Comparison of ENCODE assay signal across 9 cellular contexts in genomic region chr2:64978514-64979268, GRCh38. TPM values are rescaled to one million over a fixed set of nuclear protein-coding genes. Genes with fewer than 3 reads are reported as not detected.
DNase-seq lines count a peak whose midpoint lies in the region; ATAC-seq and TF ChIP-seq lines count a peak whose summit lies in the region.
"Had no signal": no experiment of that assay in that cellular context is flagged by ENCODE, and none has a peak within 500 bp of the region (broad histone marks: within the 10 kb centered on the region; RNA-seq: fewer than 3 reads in every experiment).

No MANE protein-coding gene starts in this region.

- no peaks in the 10 kb centered on the region for H3K4me1 ChIP-seq in DND-41 (ENCODE audit: insufficient read depth, low read length)
- peaks cover 14 to 25% of the 10 kb centered on the region in 2 experiments for H3K4me1 ChIP-seq in HCT116 (ENCODE audit: control insufficient read depth in 1 of 2, insufficient read depth in 2 of 2, low read length in 2 of 2)
- H3K4me1 ChIP-seq in mesenchymal stem cell (ENCODE audit: control insufficient read depth, insufficient read depth, low read depth, low read length), result peaks cover 15% of the 10 kb centered on the region

- ATAC-seq in DND-41 (ENCODE audit: insufficient read depth, low read depth) (peak; percentile 60), HCT116 (peak; percentile 63), WTC11 (peak; percentile 44)
- ATAC-seq: stimulated activated memory B cell treated with anti-CD40 and anti-IgM and Interleukin-4, amounts not matched to agents 10 μg/mL and 1 μg/mL and 100 μg/mL, for 72 hours had no signal

- H3K36me3 ChIP-seq in DND-41 (ENCODE audit: insufficient read depth, low read length), result no peaks in the 10 kb centered on the region
- no peaks in the 10 kb centered on the region for H3K36me3 ChIP-seq in HCT116 (ENCODE audit: control insufficient read depth in 1 of 2, insufficient read depth in 2 of 2, low read length in 2 of 2)
- no peaks in the 10 kb centered on the region for H3K36me3 ChIP-seq in mesenchymal stem cell (ENCODE audit: control insufficient read depth in 1 of 2, insufficient read depth in 2 of 2, low read depth in 1 of 2, low read length in 2 of 2)

- peak overlapping the region; percentile 8 to 67 for H3K18ac ChIP-seq in mesenchymal stem cell (ENCODE audit: low read depth in 1 of 2, low read length in 2 of 2)

- peak overlapping the region in 1 of 2 experiments; percentile 71 for H2BK12ac ChIP-seq in mesenchymal stem cell (ENCODE audit: low read length in 2 of 2)

- CTCF ChIA-PET in HCT116 (lab: Charles Lee), result interaction anchor here (0.6 to 1.1 kb wide), 3 partner anchors 20 to 62 kb away, joined by 3 read pairs; no protein-coding TSS in a partner anchor
- CTCF ChIA-PET in WTC11 (lab: Charles Lee), result interaction anchor here (0.6 to 1.8 kb wide), 13 partner anchors 12 to 147 kb away, joined by 3 to 7 read pairs (median 4); no protein-coding TSS in a partner anchor

- WGBS in mesenchymal stem cell, result 31% methylated on average over 4 of the region's 4 CpGs

- H3K4me3 ChIP-seq in DND-41 (ENCODE audit: low read depth in 1 of 2, low read length in 2 of 2) (no peak overlapping the region), HCT116 (replicated peaks in 1 of 2; ENCODE audit: low read depth in 1 of 2, low read length in 2 of 2) (no peak overlapping the region), mesenchymal stem cell (ENCODE audit: insufficient read depth in 1 of 2, low read depth in 1 of 2, low read length in 2 of 2) (no peak overlapping the region)

- H3K9me3 ChIP-seq in DND-41 (ENCODE audit: insufficient read depth, low read length, severe bottlenecking), result no peaks in the 10 kb centered on the region
- H3K9me3 ChIP-seq in HCT116 (ENCODE audit: control insufficient read depth in 1 of 2, insufficient read depth in 1 of 2, low read depth in 1 of 2, low read length in 2 of 2), result no peaks in the 10 kb centered on the region
- H3K9me3 ChIP-seq in mesenchymal stem cell (ENCODE audit: control insufficient read depth, low read length), result no peaks in the 10 kb centered on the region

- TF ChIP-seq CTCF in DND-41 (IDR thresholded peaks at IDR 0.05; ENCODE audit: borderline replicate concordance, extremely low read depth, low read length, poor library complexity, severe bottlenecking) (peak; percentile 34), HCT116 (IDR thresholded peaks at IDR 0.05 in 2 of 3, conservative IDR thresholded peaks at IDR 0.05 in 1 of 3; ENCODE audit: borderline replicate concordance in 1 of 3, insufficient read depth in 1 of 3, low read depth in 2 of 3, low read length in 2 of 3) (peak; percentile 23 to 47 (median 28); a peak in 4 of 6 replicates), WTC11 (IDR thresholded peaks at IDR 0.05) (no peak)

- no peaks in the 10 kb centered on the region for H3K9me2 ChIP-seq in HCT116 (ENCODE audit: insufficient read depth)

- no peak overlapping the region for H4K91ac ChIP-seq in mesenchymal stem cell (ENCODE audit: low read length)

- no peak overlapping the region for H3K4ac ChIP-seq in mesenchymal stem cell (ENCODE audit: low read depth in 1 of 2, low read length in 2 of 2)

- POLR2A ChIA-PET in HCT116 (lab: Charles Lee) (no interaction called here), WTC11 (lab: Charles Lee) (interaction anchor here (0.7 kb wide), 1 partner anchor 11 kb away, joined by 3 read pairs; no protein-coding TSS in a partner anchor)

- H3K79me2 ChIP-seq in DND-41 (ENCODE audit: insufficient read depth, low read length) (no peaks in the 10 kb centered on the region), HCT116 (ENCODE audit: insufficient read depth, low read length) (no peaks in the 10 kb centered on the region)

- DNase-seq in DND-41 (no peak), HCT116 (ENCODE audit: low read depth, low spot score) (peak; percentile 6), WTC11 (ENCODE audit: low spot score) (no peak), mesenchymal stem cell (peak; percentile 79), mucosa of gallbladder (ENCODE audit: low spot score) (no peak), midbrain (lab: John Stamatoyannopoulos, UW) (no peak), pons (ENCODE audit: low spot score) (no peak)
- no peak for DNase-seq in activated CD4-positive, alpha-beta T cell treated with anti-CD3 and anti-CD28 coated beads, Interleukin-2, amount 50 U/mL, for 4 hours

- no peak overlapping the region for H2BK15ac ChIP-seq in mesenchymal stem cell (ENCODE audit: low read depth, poor library complexity, severe bottlenecking)

- TF ChIP-seq RAD21 in HCT116 (IDR thresholded peaks at IDR 0.05; ENCODE audit: low read depth), result peak; percentile 47

- H3K4me1 Mint-ChIP-seq in WTC11, result peaks cover 15% of the 10 kb centered on the region

- H3K9ac ChIP-seq in DND-41 (ENCODE audit: low read depth, low read length) (no peak overlapping the region), HCT116 (ENCODE audit: low read length) (no peak overlapping the region), mesenchymal stem cell (ENCODE audit: low read length) (no peak overlapping the region)

- H3K4me3 Mint-ChIP-seq in WTC11, result no peak overlapping the region
- H3K4me3 Mint-ChIP-seq: stimulated activated memory B cell treated with anti-CD40 and anti-IgM and Interleukin-4, amounts not matched to agents 10 μg/mL and 1 μg/mL and 100 μg/mL, for 72 hours had no signal

- no peak overlapping the region for H2AK5ac ChIP-seq in mesenchymal stem cell (ENCODE audit: low read length, severe bottlenecking)

- no peak overlapping the region for H3K23ac ChIP-seq in mesenchymal stem cell (ENCODE audit: low read length in 2 of 2)

- H3K4me2 ChIP-seq in DND-41 (ENCODE audit: insufficient read depth, low read length) (no peak overlapping the region), HCT116 (ENCODE audit: low read length) (no peak overlapping the region), mesenchymal stem cell (ENCODE audit: low read length, poor library complexity, severe bottlenecking) (no peak overlapping the region)

- H3K27me3 ChIP-seq in DND-41 (ENCODE audit: insufficient read depth, low read length, poor library complexity) (no peaks in the 10 kb centered on the region), HCT116 (ENCODE audit: insufficient read depth, low read length) (no peaks in the 10 kb centered on the region), mesenchymal stem cell (ENCODE audit: control insufficient read depth in 1 of 2, insufficient read depth in 1 of 2, low read length in 2 of 2) (no peaks in the 10 kb centered on the region)

- H3K27ac ChIP-seq in DND-41 (ENCODE audit: low read length) (no peak overlapping the region), HCT116 (ENCODE audit: low read depth, low read length) (no peak overlapping the region), mesenchymal stem cell (ENCODE audit: low read length, poor library complexity, severe bottlenecking) (no peak overlapping the region)

- H3K79me1 ChIP-seq in mesenchymal stem cell (replicated peaks; ENCODE audit: low read length, poor library complexity, severe bottlenecking), result no peaks in the 10 kb centered on the region

- no peaks in the 10 kb centered on the region for H3K36me3 Mint-ChIP-seq in WTC11

- peak overlapping the region in 1 of 2 experiments; percentile 18 for H3K14ac ChIP-seq in mesenchymal stem cell (ENCODE audit: low read length in 2 of 2)

- H3K27ac Mint-ChIP-seq in WTC11, result no peak overlapping the region
- H3K27ac Mint-ChIP-seq: stimulated activated memory B cell treated with anti-CD40 and anti-IgM and Interleukin-4, amounts not matched to agents 10 μg/mL and 1 μg/mL and 100 μg/mL, for 72 hours had no signal

- H2AFZ ChIP-seq in DND-41 (ENCODE audit: low read depth, low read length), result no peak overlapping the region
- no peak overlapping the region for H2AFZ ChIP-seq in HCT116 (ENCODE audit: low read depth, low read length, poor library complexity, severe bottlenecking)
- H2AFZ ChIP-seq in mesenchymal stem cell (ENCODE audit: low read depth, low read length), result no peak overlapping the region

- H3K27me3 Mint-ChIP-seq in WTC11 (ENCODE audit: low read depth), result no peaks in the 10 kb centered on the region
- H3K27me3 Mint-ChIP-seq: stimulated activated memory B cell treated with anti-CD40 and anti-IgM and Interleukin-4, amounts not matched to agents 10 μg/mL and 1 μg/mL and 100 μg/mL, for 72 hours had no signal

- RAD21 ChIA-PET in HCT116 (lab: Charles Lee; ENCODE audit: low non-redundant PET in 1 of 2, low total read pairs in 2 of 2, uncharacterized antibody in 2 of 2, unreplicated experiment in 2 of 2), result interaction anchor here in 1 of 2 experiments (0.6 kb wide), 1 partner anchor 64 kb away, joined by 3 read pairs; no protein-coding TSS in a partner anchor

- TF ChIP-seq POLR2A in HCT116 (IDR thresholded peaks at IDR 0.05; ENCODE audit: borderline replicate concordance, extremely low read depth, insufficient read depth, insufficient read length), result no peak

- H4K20me1 ChIP-seq in DND-41 (ENCODE audit: insufficient read depth, low read length), result no peaks in the 10 kb centered on the region
- H4K20me1 ChIP-seq in HCT116 (ENCODE audit: insufficient read depth), result no peaks in the 10 kb centered on the region

- no TSS peak for BruUV-seq in HCT116 (replicated peaks; lab: Mats Ljungman, UMichigan)

- intact Hi-C loops in HCT116 (cut with micrococcal nuclease), result no loop called here

- H2BK120ac ChIP-seq in mesenchymal stem cell (ENCODE audit: low read depth, low read length), result no peak overlapping the region

- H4K8ac ChIP-seq in mesenchymal stem cell (ENCODE audit: low read length), result no peak overlapping the region

- H2BK5ac ChIP-seq in mesenchymal stem cell (ENCODE audit: low read depth, low read length, poor library complexity, severe bottlenecking), result no peak overlapping the region

- H3K9me3 Mint-ChIP-seq in WTC11, result no peaks in the 10 kb centered on the region
- H3K9me3 Mint-ChIP-seq: stimulated activated memory B cell treated with anti-CD40 and anti-IgM and Interleukin-4, amounts not matched to agents 10 μg/mL and 1 μg/mL and 100 μg/mL, for 72 hours had no signal

TF ChIP-seq in HCT116, 20 proteins besides CTCF, POLR2A, EP300 and RAD21 (continues in another document):
- TF ChIP-seq EZH2phosphoT487 (IDR thresholded peaks at IDR 0.05; ENCODE audit: borderline replicate concordance), result no peak
- no peak for TF ChIP-seq ELF1 (IDR thresholded peaks at IDR 0.05; ENCODE audit: borderline replicate concordance, low read depth)
- no peak for TF ChIP-seq SIN3A (IDR thresholded peaks at IDR 0.05; ENCODE audit: low read depth)
- no peak for TF ChIP-seq POLR2AphosphoS5 (IDR thresholded peaks at IDR 0.05; ENCODE audit: low read depth, low read length)
- TF ChIP-seq SP1 (IDR thresholded peaks at IDR 0.05; ENCODE audit: low read depth), result no peak

TF ChIP-seq in WTC11, 78 proteins besides CTCF, POLR2A, EP300 and RAD21 (continues in another document):
- no peak for TF ChIP-seq RELA (CRISPR knock-in tag; IDR thresholded peaks at IDR 0.05; ENCODE audit: borderline replicate concordance)

RNA-seq across cellular contexts. Expression of gene SLC1A4, which starts 10.5 kb away (rescaled TPM):
- total RNA-seq in HCT116 (2021; ENCODE audit: unreplicated experiment), result 9.2 TPM
- polyA plus RNA-seq in HCT116 (2012), result 9.6 and 13.0 TPM in 2 replicates
- 0.73 to 1.6 TPM (median 0.80 TPM) in 3 replicates for total RNA-seq in WTC11 (2021)
- polyA plus RNA-seq in mesenchymal stem cell (2013, experiment 1 of 2), result 14.3 TPM
- polyA plus RNA-seq in mesenchymal stem cell (2013, experiment 2 of 2), result 15.0 TPM
- total RNA-seq in mucosa of gallbladder, result 14.3 TPM

Comparison
In these comparisons a context has a peak if more than half of its experiments do, and no peak if none do; other contexts are left out.
1. DNase-seq: peak in HCT116 (single experiment) and mesenchymal stem cell (single experiment); none in DND-41 (single experiment), WTC11 (single experiment), activated CD4-positive, alpha-beta T cell treated with anti-CD3 and anti-CD28 coated beads, Interleukin-2, amount 50 U/mL, for 4 hours (0 of 2), mucosa of gallbladder (single experiment), midbrain (single experiment) and pons (single experiment).
2. Peak in every context shown above with its lines, with median percentiles within 50 percentile points of each other: ATAC-seq.